14 cellular contexts compared by ENCODE assay signal in the genomic region with DNA sequence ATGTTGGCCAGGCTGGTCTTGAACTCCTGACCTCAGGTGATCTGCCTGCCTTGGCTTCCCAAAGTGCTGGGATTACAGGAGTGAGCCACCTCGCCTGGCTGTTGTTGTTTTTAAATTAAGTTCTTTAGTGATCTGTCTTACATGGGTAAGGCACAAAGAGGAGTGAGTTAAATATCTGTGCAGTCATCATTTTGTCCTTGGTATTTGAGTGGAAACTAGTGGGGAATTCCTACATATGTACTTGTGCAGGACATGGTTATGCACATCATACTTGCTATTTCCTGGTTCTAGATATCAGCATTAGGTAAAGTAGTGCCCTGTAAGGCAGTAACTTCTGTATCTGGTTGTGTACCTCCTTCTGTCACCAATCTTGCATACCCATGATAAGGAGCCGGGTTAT. TPM values are rescaled to one million over a fixed set of nuclear protein-coding genes. Genes with fewer than 3 reads are reported as not detected.
DNase-seq lines count a peak whose midpoint lies in the region; ATAC-seq and TF ChIP-seq lines count a peak whose summit lies in the region.
"Had no signal": no experiment of that assay in that cellular context is flagged by ENCODE, and none has a peak within 500 bp of the region (broad histone marks: within the 10 kb centered on the region; RNA-seq: fewer than 3 reads in every experiment).

No MANE protein-coding gene starts in this region.

- H3K4me1 ChIP-seq in OCI-LY7 (ENCODE audit: insufficient read depth, low read length, poor library complexity, severe bottlenecking) (peaks cover 51% of the 10 kb centered on the region), endodermal cell (ENCODE audit: control insufficient read depth, insufficient read depth, low read length) (peaks cover 8% of the 10 kb centered on the region)

- H3K9me3 Mint-ChIP-seq in activated naive CD4-positive, alpha-beta T cell treated with anti-CD3 and anti-CD28 coated beads, Interleukin-2, amount 10 ng/mL, durations not matched to agents 7 days and 5 days, result no peaks in the 10 kb centered on the region
- no peaks in the 10 kb centered on the region for H3K9me3 Mint-ChIP-seq in endodermal cell
- no peaks in the 10 kb centered on the region for H3K9me3 Mint-ChIP-seq in stimulated activated naive CD8-positive, alpha-beta T cell treated with anti-CD3 and anti-CD28 coated beads, Interleukin-15, amount 100 ng/mL, for 72 hours
- H3K9me3 Mint-ChIP-seq: immature natural killer cell had no signal

- H3K36me3 ChIP-seq in OCI-LY7 (ENCODE audit: insufficient read depth, low read length), result peaks cover 78% of the 10 kb centered on the region
- peaks cover 71% of the 10 kb centered on the region for H3K36me3 ChIP-seq in endodermal cell (ENCODE audit: control insufficient read depth, insufficient read depth, low read length)
- H3K36me3 ChIP-seq: uterus had no signal

- peak overlapping the region; percentile 18 for H3K4me3 Mint-ChIP-seq in activated naive CD4-positive, alpha-beta T cell treated with anti-CD3 and anti-CD28 coated beads, Interleukin-2, amount 10 ng/mL, durations not matched to agents 7 days and 5 days
- no peak overlapping the region for H3K4me3 Mint-ChIP-seq in endodermal cell
- peak overlapping the region; percentile 66 to 91 for H3K4me3 Mint-ChIP-seq in stimulated activated naive CD8-positive, alpha-beta T cell treated with anti-CD3 and anti-CD28 coated beads, Interleukin-15, amount 100 ng/mL, for 72 hours
- H3K4me3 Mint-ChIP-seq: immature natural killer cell had no signal

- H4K20me1 ChIP-seq in OCI-LY7 (ENCODE audit: insufficient read depth, low read length), result peaks cover 52% of the 10 kb centered on the region

- no peak overlapping the region for H3K9ac ChIP-seq in endodermal cell (ENCODE audit: extremely low read depth, low read length, poor library complexity, severe bottlenecking)

- no peak overlapping the region for H3K27ac Mint-ChIP-seq in activated naive CD4-positive, alpha-beta T cell treated with anti-CD3 and anti-CD28 coated beads, Interleukin-2, amount 10 ng/mL, durations not matched to agents 7 days and 5 days
- no peak overlapping the region for H3K27ac Mint-ChIP-seq in endodermal cell
- peak overlapping the region; percentile 16 to 34 for H3K27ac Mint-ChIP-seq in stimulated activated naive CD8-positive, alpha-beta T cell treated with anti-CD3 and anti-CD28 coated beads, Interleukin-15, amount 100 ng/mL, for 72 hours

- peak overlapping the region; percentile 32 for H3K4me3 ChIP-seq in OCI-LY7 (ENCODE audit: low read depth, low read length, poor library complexity, severe bottlenecking)
- H3K4me3 ChIP-seq in endodermal cell (ENCODE audit: low read length), result peak overlapping the region; percentile 44
- H3K4me3 ChIP-seq: gastrocnemius medialis, mucosa of descending colon, uterus had no signal

- ATAC-seq in stimulated activated naive CD8-positive, alpha-beta T cell treated with anti-CD3 and anti-CD28 coated beads, Interleukin-15, amount 100 ng/mL, for 72 hours, result no peak
- no peak for ATAC-seq in Right ventricle myocardium inferior
- ATAC-seq: gastrocnemius medialis, mucosa of descending colon had no signal

- peaks cover 12% of the 10 kb centered on the region for H3K27me3 Mint-ChIP-seq in activated naive CD4-positive, alpha-beta T cell treated with anti-CD3 and anti-CD28 coated beads, Interleukin-2, amount 10 ng/mL, durations not matched to agents 7 days and 5 days
- no peaks in the 10 kb centered on the region for H3K27me3 Mint-ChIP-seq in endodermal cell (ENCODE audit: insufficient read depth)
- H3K27me3 Mint-ChIP-seq in stimulated activated naive CD8-positive, alpha-beta T cell treated with anti-CD3 and anti-CD28 coated beads, Interleukin-15, amount 100 ng/mL, for 72 hours, result no peaks in the 10 kb centered on the region

- no peak overlapping the region for H3K27ac ChIP-seq in OCI-LY7 (ENCODE audit: low read depth, low read length, poor library complexity, severe bottlenecking)
- H3K27ac ChIP-seq in endodermal cell (ENCODE audit: low read depth, low read length), result no peak overlapping the region
- H3K27ac ChIP-seq: uterus had no signal

- H3K36me3 Mint-ChIP-seq in activated naive CD4-positive, alpha-beta T cell treated with anti-CD3 and anti-CD28 coated beads, Interleukin-2, amount 10 ng/mL, durations not matched to agents 7 days and 5 days, result peaks cover 67% of the 10 kb centered on the region
- H3K36me3 Mint-ChIP-seq in endodermal cell (ENCODE audit: low read depth), result peaks cover 69% of the 10 kb centered on the region

- H3K27me3 ChIP-seq in endodermal cell (ENCODE audit: control insufficient read depth, insufficient read depth, low read length, poor library complexity, severe bottlenecking), result no peaks in the 10 kb centered on the region
- H3K27me3 ChIP-seq: gastrocnemius medialis, uterus had no signal

- H2AFZ ChIP-seq in OCI-LY7 (ENCODE audit: low read length), result no peak overlapping the region

- intact Hi-C loops in OCI-LY7 (cut with micrococcal nuclease; ENCODE audit: unreplicated experiment) (no loop called here), Right ventricle myocardium inferior (cut with DNase I) (no loop called here)

- peaks cover 82% of the 10 kb centered on the region for H3K79me2 ChIP-seq in OCI-LY7 (ENCODE audit: insufficient read depth, low read depth, low read length)

- POLR2A ChIA-PET in OCI-LY7 (lab: Charles Lee), result interaction anchor here (1.3 kb wide), 1 partner anchor 10 kb away, joined by 7 read pairs; no protein-coding TSS in a partner anchor

- TF ChIP-seq CTCF in OCI-LY7 (conservative IDR thresholded peaks at IDR 0.05; ENCODE audit: low read length) (no peak), endodermal cell (conservative IDR thresholded peaks at IDR 0.05) (no peak)

- no peaks in the 10 kb centered on the region for H3K9me3 ChIP-seq in OCI-LY7 (ENCODE audit: low read length)
- no peaks in the 10 kb centered on the region for H3K9me3 ChIP-seq in endodermal cell (ENCODE audit: control insufficient read depth, low read length)
- H3K9me3 ChIP-seq: gastrocnemius medialis, mucosa of descending colon, uterus had no signal

- no TSS peak for BruUV-seq in OCI-LY7 (replicated peaks; lab: Mats Ljungman, UMichigan)

- peak overlapping the region; percentile 94 for H3K4me2 ChIP-seq in OCI-LY7 (ENCODE audit: low read length)

- CTCF ChIA-PET in activated naive CD4-positive, alpha-beta T cell treated with anti-CD3 and anti-CD28 coated beads, Interleukin-2, amount 10 ng/mL, durations not matched to agents 7 days and 5 days (lab: Charles Lee), result interaction anchor here (1.0 kb wide), 1 partner anchor 46 kb away, joined by 3 read pairs; no protein-coding TSS in a partner anchor
- CTCF ChIA-PET in OCI-LY7 (lab: Charles Lee; ENCODE audit: unreplicated experiment), result no interaction called here

- H3K9me2 ChIP-seq in OCI-LY7 (ENCODE audit: insufficient read depth, low read length), result no peaks in the 10 kb centered on the region

- whole genome bisulfite sequencing in endodermal cell (ENCODE audit: insufficient coverage in 1 of 2, insufficient read length in 1 of 2), 2 experiments, result 67% methylated on average over 2 of the region's 2 CpGs; no CpG with 5 or more reads in 1 of the 2 experiments

- no peak for DNase-seq in activated naive CD4-positive, alpha-beta T cell treated with anti-CD3 and anti-CD28 coated beads, Interleukin-2, amount 10 ng/mL, durations not matched to agents 7 days and 5 days
- DNase-seq in activated naive CD4-positive, alpha-beta T cell (lab: John Stamatoyannopoulos, UW), result no peak
- DNase-seq in OCI-LY7 (ENCODE audit: low spot score), result no peak
- DNase-seq in endodermal cell, result no peak
- DNase-seq in stimulated activated naive CD8-positive, alpha-beta T cell treated with anti-CD3 and anti-CD28 coated beads, Interleukin-15, amount 100 ng/mL, for 72 hours, result no peak
- no peak for DNase-seq in HPDE6-E6E7 (ENCODE audit: extremely low spot score)
- no peak for DNase-seq in Right ventricle myocardium inferior (ENCODE audit: missing footprints)
- no peak for DNase-seq in NCI-H345 (lab: John Stamatoyannopoulos, UW)
- DNase-seq: gastrocnemius medialis; immature natural killer cell; mucosa of descending colon; NCI-H1092; stimulated activated CD4-positive, alpha-beta T cell treated with anti-CD3 and anti-CD28 coated beads, Interleukin-2, amount 100 ng/mL, for 24 hours; uterus had no signal

- H3K4me1 Mint-ChIP-seq in activated naive CD4-positive, alpha-beta T cell treated with anti-CD3 and anti-CD28 coated beads, Interleukin-2, amount 10 ng/mL, durations not matched to agents 7 days and 5 days, result peaks cover 72% of the 10 kb centered on the region
- H3K4me1 Mint-ChIP-seq in endodermal cell, result peaks cover 24% of the 10 kb centered on the region
- H3K4me1 Mint-ChIP-seq in stimulated activated naive CD8-positive, alpha-beta T cell treated with anti-CD3 and anti-CD28 coated beads, Interleukin-15, amount 100 ng/mL, for 72 hours, result peaks cover 78% of the 10 kb centered on the region

RNA-seq across cellular contexts. Expression of gene KPNB1, which starts 3.7 kb away (rescaled TPM):
- 215 and 232 TPM in 2 replicates for total RNA-seq in OCI-LY7 (2014; rRNA removed; shearing (Covaris generic))
- 423 and 453 TPM in 2 replicates for total RNA-seq in OCI-LY7 (2022)
- total RNA-seq in endodermal cell, result 100 to 1,000 TPM; 452 to 500 TPM
- 347 TPM for polyA plus RNA-seq in endodermal cell (2013, experiment 1 of 2)
- 324 TPM for polyA plus RNA-seq in endodermal cell (2013, experiment 2 of 2)
- total RNA-seq in Right ventricle myocardium inferior, result 166 TPM

RNA-seq across cellular contexts. Expression of gene TBKBP1, which starts 40.5 kb away (rescaled TPM):
- total RNA-seq in OCI-LY7 (2014; rRNA removed; shearing (Covaris generic)), result 8.3 and 15.0 TPM in 2 replicates
- 15.2 and 16.0 TPM in 2 replicates for total RNA-seq in OCI-LY7 (2022)
- total RNA-seq in endodermal cell, result 10 to 100 TPM; 14.5 to 22.9 TPM
- polyA plus RNA-seq in endodermal cell (2013, experiment 1 of 2), result 17.3 TPM
- 16.7 TPM for polyA plus RNA-seq in endodermal cell (2013, experiment 2 of 2)
- 14.2 TPM for total RNA-seq in Right ventricle myocardium inferior

Comparison
In these comparisons a context has a peak if more than half of its experiments do, and no peak if none do; other contexts are left out.
1. H3K27ac Mint-ChIP-seq: peak in stimulated activated naive CD8-positive, alpha-beta T cell treated with anti-CD3 and anti-CD28 coated beads, Interleukin-15, amount 100 ng/mL, for 72 hours (2 of 2); none in activated naive CD4-positive, alpha-beta T cell treated with anti-CD3 and anti-CD28 coated beads, Interleukin-2, amount 10 ng/mL, durations not matched to agents 7 days and 5 days (single experiment) and endodermal cell (single experiment).